Comparison of ENCODE assay signal across 8 cellular contexts in genomic region chr20:44610313-44610965, GRCh38.
A peak's percentile ranks its signal among the peaks of the same experiment; 100 is the strongest.
DNase-seq lines count a peak whose midpoint lies in the region; ATAC-seq, FAIRE-seq and TF ChIP-seq lines count a peak whose summit lies in the region.

No MANE protein-coding gene starts in this region.

- no peak overlapping the region for H3K4me3 ChIP-seq in parathyroid adenoma (ENCODE audit: low read depth, low read length)

- peak overlapping the region; percentile 90 for H3K27ac ChIP-seq in parathyroid adenoma

- H3K4me2 ChIP-seq in parathyroid adenoma (ENCODE audit: low read length) = no peak overlapping the region

- FAIRE-seq in GM19239 (lab: Jason Lieb, UNC) = no peak

- no peaks in the 10 kb centered on the region for H3K36me3 ChIP-seq in parathyroid adenoma (ENCODE audit: control insufficient read depth, insufficient read depth, low read length)

- H3K9me3 ChIP-seq in parathyroid adenoma (ENCODE audit: control insufficient read depth, low read length) = no peaks in the 10 kb centered on the region

- DNase-seq in central memory CD4-positive, alpha-beta T cell = peak; percentile 43
- no peak for DNase-seq in hypothalamus (lab: John Stamatoyannopoulos, UW)
- DNase-seq in GM19239 (ENCODE audit: insufficient read length, low spot score) = no peak
- DNase-seq in nucleus accumbens (lab: John Stamatoyannopoulos, UW) = no peak

- ATAC-seq in GM18517 (IDR thresholded peaks at IDR 0.05; ENCODE audit: unreplicated experiment) (peak; percentile 17), GM21526 (IDR thresholded peaks at IDR 0.05; ENCODE audit: low FRiP score, unreplicated experiment) (no peak)

- no peaks in the 10 kb centered on the region for H3K27me3 ChIP-seq in parathyroid adenoma (ENCODE audit: control insufficient read depth, insufficient read depth, low read length)

- TF ChIP-seq CTCF in LNCAP (IDR thresholded peaks at IDR 0.05) (peak; percentile 29; the same call in 1 of the 2 replicates), parathyroid adenoma (IDR thresholded peaks at IDR 0.05) (no peak)

- H3K4me1 ChIP-seq in parathyroid adenoma = peaks cover 8% of the 10 kb centered on the region

- H3K9ac ChIP-seq in parathyroid adenoma = no peak overlapping the region

- peaks cover 16% of the 10 kb centered on the region for H3K79me2 ChIP-seq in parathyroid adenoma

- H2AFZ ChIP-seq in parathyroid adenoma = peak overlapping the region; percentile 68
